Comparison of ENCODE assay signal across 24 cellular contexts in genomic region chr6:52953911-52954839, GRCh38. TPM values are rescaled to one million over a fixed set of nuclear protein-coding genes. Genes with fewer than 3 reads are reported as not detected.
DNase-seq lines count a peak whose midpoint lies in the region; ATAC-seq lines count a peak whose summit lies in the region.
"Had no signal": no experiment of that assay in that cellular context is flagged by ENCODE, and none has a peak within 500 bp of the region (broad histone marks: within the 10 kb centered on the region; RNA-seq: fewer than 3 reads in every experiment).

No MANE protein-coding gene starts in this region.

- no peak overlapping the region for H4K5ac ChIP-seq in mesendoderm (ENCODE audit: low read length)

- no peaks in the 10 kb centered on the region for H3K4me1 Mint-ChIP-seq in activated T-cell treated with anti-CD3 and anti-CD28 coated beads, Interleukin-2, amount 50 U/mL, for 72 hours (ENCODE audit: low read depth)
- H3K4me1 Mint-ChIP-seq: central memory CD8-positive, alpha-beta T cell had no signal

- H3K4me2 ChIP-seq in mesendoderm (ENCODE audit: low read length): no peak overlapping the region

- no peaks in the 10 kb centered on the region for H3K27me3 ChIP-seq in adipocyte (replicated peaks; ENCODE audit: control insufficient read depth, insufficient read depth, low read length)
- H3K27me3 ChIP-seq in mesendoderm (ENCODE audit: insufficient read depth, low read length, poor library complexity): no peaks in the 10 kb centered on the region
- H3K27me3 ChIP-seq: heart left ventricle, right lobe of liver, SJCRH30 had no signal

- no peak overlapping the region for H3K27ac Mint-ChIP-seq in activated T-cell treated with anti-CD3 and anti-CD28 coated beads, Interleukin-2, amount 50 U/mL, for 72 hours

- H3K27ac ChIP-seq in mesendoderm (ENCODE audit: low read depth, low read length): no peak overlapping the region
- H3K27ac ChIP-seq: heart left ventricle, right lobe of liver, SJCRH30 had no signal

- H3K27me3 Mint-ChIP-seq in activated T-cell treated with anti-CD3 and anti-CD28 coated beads, Interleukin-2, amount 50 U/mL, for 72 hours (ENCODE audit: low read depth): peaks cover 7% of the 10 kb centered on the region
- H3K27me3 Mint-ChIP-seq: central memory CD8-positive, alpha-beta T cell had no signal

- H3K79me2 ChIP-seq in mesendoderm (ENCODE audit: control insufficient read depth, insufficient read depth, low read length): no peaks in the 10 kb centered on the region

- no peak overlapping the region for H2BK120ac ChIP-seq in mesendoderm (ENCODE audit: low read depth, low read length)

- no peaks in the 10 kb centered on the region for H3K79me1 ChIP-seq in mesendoderm (ENCODE audit: low read length)

- H3K36me3 ChIP-seq in adipocyte (ENCODE audit: control insufficient read depth, insufficient read depth, low read length, severe bottlenecking) (no peaks in the 10 kb centered on the region), mesendoderm (ENCODE audit: control insufficient read depth, insufficient read depth, low read length) (no peaks in the 10 kb centered on the region)
- H3K36me3 ChIP-seq: HAP-1, heart left ventricle, right lobe of liver, SJCRH30 had no signal

- H3K23ac ChIP-seq in mesendoderm (ENCODE audit: low read length): no peak overlapping the region

- H3K9me3 ChIP-seq in adipocyte (ENCODE audit: control insufficient read depth, low read length): no peaks in the 10 kb centered on the region
- H3K9me3 ChIP-seq: HAP-1, heart left ventricle, right lobe of liver, SJCRH30 had no signal

- no peak overlapping the region for H3K4me3 Mint-ChIP-seq in activated T-cell treated with anti-CD3 and anti-CD28 coated beads, Interleukin-2, amount 50 U/mL, for 72 hours
- H3K4me3 Mint-ChIP-seq: central memory CD8-positive, alpha-beta T cell had no signal

- H2AK5ac ChIP-seq in mesendoderm (ENCODE audit: low read length): no peak overlapping the region

- H2BK5ac ChIP-seq in mesendoderm (ENCODE audit: low read length): no peak overlapping the region

- H4K8ac ChIP-seq in mesendoderm (ENCODE audit: low read depth, low read length): no peak overlapping the region

- H3K4me1 ChIP-seq in adipocyte (ENCODE audit: control insufficient read depth, insufficient read depth, low read length) (no peaks in the 10 kb centered on the region), mesendoderm (ENCODE audit: control insufficient read depth, low read depth, low read length) (no peaks in the 10 kb centered on the region)
- H3K4me1 ChIP-seq: heart left ventricle, right lobe of liver, SJCRH30 had no signal

- DNase-seq in activated T-cell treated with anti-CD3 and anti-CD28 coated beads, Interleukin-2, amount 50 U/mL, for 72 hours: no peak
- DNase-seq in activated T-cell treated with anti-CD3 and anti-CD28 coated beads for 4 hours (no peak), adipocyte (ENCODE audit: low read depth) (peak; percentile 12), AG20443 (ENCODE audit: low spot score) (no peak), mesendoderm (no peak), NCI-H2196 treated with DMSO at 0.1 percent for 48 hours (lab: John Stamatoyannopoulos, UW; ENCODE audit: unreplicated experiment) (no peak)
- no peak for DNase-seq in stimulated activated naive CD8-positive, alpha-beta T cell treated with anti-CD3 and anti-CD28 coated beads, Interleukin-15, Interleukin-2, amounts not matched to agents 100 U/mL and 50 U/mL, for 24 hours
- DNase-seq: amniotic stem cell; GF-D8; heart left ventricle; OCI-M1; right lobe of liver; SJCRH30; stimulated activated CD4-positive, alpha-beta T cell treated with anti-CD3 and anti-CD28 coated beads, Interleukin-4, amount 100 ng/mL, for 1 hour; substantia nigra had no signal

- H3K9ac ChIP-seq in adipocyte (ENCODE audit: low read length) (no peak overlapping the region), mesendoderm (ENCODE audit: low read length) (no peak overlapping the region)

- no peak overlapping the region for H2BK15ac ChIP-seq in mesendoderm (replicated peaks; ENCODE audit: low read depth)

- peak; percentile 64 to 85 for ATAC-seq in activated T-cell treated with anti-CD3 and anti-CD28 coated beads, Interleukin-2, amount 50 U/mL, for 72 hours (replicated peaks in 1 of 2)
- peak; percentile 57 for ATAC-seq in HG02885 (IDR thresholded peaks at IDR 0.05; ENCODE audit: poor library complexity, unreplicated experiment)
- ATAC-seq in stimulated activated naive CD8-positive, alpha-beta T cell treated with anti-CD3 and anti-CD28 coated beads, Interleukin-15, Interleukin-2, amounts not matched to agents 100 U/mL and 50 U/mL, for 24 hours: peak; percentile 32
- ATAC-seq: heart left ventricle, right lobe of liver had no signal

- H3K4ac ChIP-seq in mesendoderm (ENCODE audit: low read depth, low read length): no peak overlapping the region

- no peaks in the 10 kb centered on the region for H3K9me3 Mint-ChIP-seq in activated T-cell treated with anti-CD3 and anti-CD28 coated beads, Interleukin-2, amount 50 U/mL, for 72 hours
- H3K9me3 Mint-ChIP-seq: central memory CD8-positive, alpha-beta T cell had no signal

- no CpG with 5 or more reads among the region's 6 CpGs for WGBS in mesendoderm (ENCODE audit: extremely low coverage, insufficient coverage, low lambda C conversion rate)

- no peak overlapping the region for H3K56ac ChIP-seq in mesendoderm (ENCODE audit: low read length)

- H3K4me3 ChIP-seq in adipocyte (ENCODE audit: low read length) (no peak overlapping the region), mesendoderm (ENCODE audit: low read length) (no peak overlapping the region)
- H3K4me3 ChIP-seq: HAP-1, heart left ventricle, right lobe of liver, SJCRH30 had no signal

- H3K18ac ChIP-seq in mesendoderm (ENCODE audit: low read length): no peak overlapping the region

- H3K36me3 Mint-ChIP-seq in activated T-cell treated with anti-CD3 and anti-CD28 coated beads, Interleukin-2, amount 50 U/mL, for 72 hours (ENCODE audit: insufficient read depth in 2 of 2): no peaks in the 10 kb centered on the region

RNA-seq across cellular contexts. Expression of gene GSTA4, which starts 40.9 kb away (rescaled TPM):
- total RNA-seq in activated T-cell treated with anti-CD3 and anti-CD28 coated beads, Interleukin-2, amount 50 U/mL, for 72 hours: 10 to 100 TPM; 17.5 to 21.4 TPM
- polyA plus RNA-seq in mesendoderm (2013, experiment 1 of 2): 9.4 TPM
- polyA plus RNA-seq in mesendoderm (2013, experiment 2 of 2): 9.3 TPM

RNA-seq across cellular contexts. Expression of gene GSTA3, which starts 44.7 kb away (rescaled TPM):
- not detected for total RNA-seq in activated T-cell treated with anti-CD3 and anti-CD28 coated beads, Interleukin-2, amount 50 U/mL, for 72 hours
- polyA plus RNA-seq in mesendoderm (2013, experiment 1 of 2): not detected
- not detected for polyA plus RNA-seq in mesendoderm (2013, experiment 2 of 2)
- total RNA-seq: A172; activated CD8-positive, alpha-beta memory T cell treated with anti-CD3 and anti-CD28 coated beads for 36 hours; heart left ventricle; HT-29; osteocyte; right lobe of liver; SJCRH30; T-helper 2 cell treated with Interferon-gamma antibody and Interleukin-4, amounts not matched to agents 100 ng/mL and 5 ng/mL, for 36 hours had no signal
- polyA plus RNA-seq: BJ, heart left ventricle had no signal
